27 cellular contexts compared by ENCODE assay signal in the genomic region with DNA sequence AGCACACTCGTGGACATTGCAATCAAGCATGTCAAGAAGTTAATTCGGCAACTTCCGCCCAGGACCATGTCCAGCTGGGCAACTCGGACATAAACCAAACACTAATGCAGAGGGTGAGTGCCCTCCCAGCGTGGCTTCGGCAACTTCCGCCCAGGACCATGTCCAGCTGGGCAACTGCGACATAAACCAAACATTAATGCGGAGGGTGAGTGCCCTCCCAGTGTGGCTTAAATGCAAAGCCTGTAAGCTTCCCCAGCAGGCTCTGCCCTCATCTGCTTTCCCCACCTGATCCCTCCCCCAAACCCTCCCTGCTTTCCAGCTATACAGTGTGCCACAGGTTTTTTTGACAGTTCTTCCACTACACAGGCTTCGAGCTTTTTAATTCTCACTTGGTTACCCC.
"Had no signal": no experiment of that assay in that cellular context is flagged by ENCODE, and none has a peak within 500 bp of the region (broad histone marks: within the 10 kb centered on the region; RNA-seq: fewer than 3 reads in every experiment).

No MANE protein-coding gene starts in this region.

- H3K9me3 Mint-ChIP-seq: activated CD4-positive, alpha-beta memory T cell treated with anti-CD3 and anti-CD28 coated beads, Interleukin-2, amount 10 ng/mL, durations not matched to agents 7 days and 5 days; activated naive CD4-positive, alpha-beta T cell treated with anti-CD3 and anti-CD28 coated beads, Interleukin-2, amount 50 U/mL, for 72 hours; activated T-cell treated with anti-CD3 and anti-CD28 coated beads, Interleukin-2, amount 50 U/mL, for 24 hours; activated T-helper 17 cell treated with anti-CD3 and anti-CD28 coated beads, Interleukin-2, amount 50 U/mL, for 72 hours; central memory CD8-positive, alpha-beta T cell; endodermal cell; neural crest cell had no signal

- ATAC-seq: activated CD4-positive, CD25-positive, alpha-beta regulatory T cell treated with anti-CD3 and anti-CD28 coated beads, Interleukin-2, amount 50 U/mL, for 24 hours; activated naive CD4-positive, alpha-beta T cell treated with anti-CD3 and anti-CD28 coated beads, Interleukin-2, amount 50 U/mL, for 72 hours; activated T-helper 17 cell treated with anti-CD3 and anti-CD28 coated beads, Interleukin-2, amount 50 U/mL, for 72 hours; gastroesophageal sphincter; naive thymus-derived CD4-positive, alpha-beta T cell; stimulated activated naive B cell treated with anti-CD40 and anti-IgM and Interleukin-4, amounts not matched to agents 10 μg/mL and 1 μg/mL and 100 μg/mL, for 72 hours had no signal

- H3K4me3 ChIP-seq: adrenal gland, ascending aorta, breast epithelium, colonic mucosa, esophagus squamous epithelium, gastroesophageal sphincter, sigmoid colon, smooth muscle cell, transverse colon had no signal

- H3K36me3 ChIP-seq: adrenal gland, ascending aorta, breast epithelium, colonic mucosa, esophagus squamous epithelium, gastroesophageal sphincter, sigmoid colon, transverse colon had no signal

- H3K27me3 Mint-ChIP-seq: activated CD4-positive, alpha-beta T cell treated with anti-CD3 and anti-CD28 coated beads, Interleukin-2, amount 10 ng/mL, durations not matched to agents 24 days and 14 days had no signal

- H3K27ac ChIP-seq: adrenal gland, ascending aorta, breast epithelium, colonic mucosa, esophagus squamous epithelium, gastroesophageal sphincter, sigmoid colon, transverse colon had no signal

- H3K27ac Mint-ChIP-seq: activated CD4-positive, alpha-beta memory T cell treated with anti-CD3 and anti-CD28 coated beads, Interleukin-2, amount 10 ng/mL, durations not matched to agents 7 days and 5 days; activated CD4-positive, alpha-beta T cell treated with anti-CD3 and anti-CD28 coated beads, Interleukin-2, amount 10 ng/mL, durations not matched to agents 24 days and 14 days; activated naive CD4-positive, alpha-beta T cell treated with anti-CD3 and anti-CD28 coated beads, Interleukin-2, amount 50 U/mL, for 72 hours; activated T-cell treated with anti-CD3 and anti-CD28 coated beads, Interleukin-2, amount 50 U/mL, for 24 hours; activated T-helper 17 cell treated with anti-CD3 and anti-CD28 coated beads, Interleukin-2, amount 50 U/mL, for 72 hours; endodermal cell; naive thymus-derived CD4-positive, alpha-beta T cell; progenitor cell of endocrine pancreas; stimulated activated naive B cell treated with anti-CD40 and anti-IgM and Interleukin-4, amounts not matched to agents 10 μg/mL and 1 μg/mL and 100 μg/mL, for 72 hours had no signal

- H3K4me1 ChIP-seq: adrenal gland, ascending aorta, breast epithelium, colonic mucosa, transverse colon had no signal

- DNase-seq: activated CD4-positive, alpha-beta memory T cell treated with anti-CD3 and anti-CD28 coated beads, Interleukin-2, amount 10 ng/mL, durations not matched to agents 7 days and 5 days; activated CD4-positive, alpha-beta T cell treated with anti-CD3 and anti-CD28 coated beads, Interleukin-2, amount 10 ng/mL, durations not matched to agents 24 days and 14 days; activated T-cell treated with anti-CD3 and anti-CD28 coated beads, Interleukin-2, amount 50 U/mL, for 24 hours; adrenal gland; colonic mucosa; endodermal cell; esophagus squamous epithelium; hypothalamus; mesendoderm; naive thymus-derived CD4-positive, alpha-beta T cell; occipital lobe; retina; sigmoid colon; stimulated activated CD4-positive, alpha-beta T cell treated with anti-CD3 and anti-CD28 coated beads, Interleukin-2, amount 100 ng/mL, for 48 hours; stimulated activated CD8-positive, alpha-beta memory T cell treated with anti-CD3 and anti-CD28 coated beads, Interleukin-4, amount 100 ng/mL, for 48 hours; stimulated activated naive B cell treated with anti-CD40 and anti-IgM and Interleukin-4, amounts not matched to agents 10 μg/mL and 1 μg/mL and 100 μg/mL, for 72 hours; transverse colon had no signal

- H3K9me3 ChIP-seq: adrenal gland, ascending aorta, breast epithelium, colonic mucosa, esophagus squamous epithelium, gastroesophageal sphincter, sigmoid colon, transverse colon had no signal

- H3K27me3 ChIP-seq: adrenal gland, ascending aorta, breast epithelium, colonic mucosa, esophagus squamous epithelium, gastroesophageal sphincter, sigmoid colon, transverse colon had no signal

- H3K36me3 Mint-ChIP-seq: activated naive CD4-positive, alpha-beta T cell treated with anti-CD3 and anti-CD28 coated beads, Interleukin-2, amount 50 U/mL, for 72 hours; naive thymus-derived CD4-positive, alpha-beta T cell; stimulated activated naive B cell treated with anti-CD40 and anti-IgM and Interleukin-4, amounts not matched to agents 10 μg/mL and 1 μg/mL and 100 μg/mL, for 72 hours had no signal

- H3K4me3 Mint-ChIP-seq: activated CD4-positive, alpha-beta memory T cell treated with anti-CD3 and anti-CD28 coated beads, Interleukin-2, amount 10 ng/mL, durations not matched to agents 7 days and 5 days; activated CD4-positive, alpha-beta T cell treated with anti-CD3 and anti-CD28 coated beads, Interleukin-2, amount 10 ng/mL, durations not matched to agents 24 days and 14 days; activated T-cell treated with anti-CD3 and anti-CD28 coated beads, Interleukin-2, amount 50 U/mL, for 24 hours; activated T-helper 17 cell treated with anti-CD3 and anti-CD28 coated beads, Interleukin-2, amount 50 U/mL, for 72 hours; central memory CD8-positive, alpha-beta T cell; endodermal cell; naive thymus-derived CD4-positive, alpha-beta T cell; neural crest cell; stimulated activated naive B cell treated with anti-CD40 and anti-IgM and Interleukin-4, amounts not matched to agents 10 μg/mL and 1 μg/mL and 100 μg/mL, for 72 hours had no signal

- H3K4me1 Mint-ChIP-seq: activated CD4-positive, alpha-beta memory T cell treated with anti-CD3 and anti-CD28 coated beads, Interleukin-2, amount 10 ng/mL, durations not matched to agents 7 days and 5 days; activated CD4-positive, alpha-beta T cell treated with anti-CD3 and anti-CD28 coated beads, Interleukin-2, amount 10 ng/mL, durations not matched to agents 24 days and 14 days; activated T-helper 17 cell treated with anti-CD3 and anti-CD28 coated beads, Interleukin-2, amount 50 U/mL, for 72 hours; central memory CD8-positive, alpha-beta T cell; endodermal cell; neural crest cell; stimulated activated naive B cell treated with anti-CD40 and anti-IgM and Interleukin-4, amounts not matched to agents 10 μg/mL and 1 μg/mL and 100 μg/mL, for 72 hours had no signal
